20 cellular contexts compared by ENCODE assay signal in the genomic region with DNA sequence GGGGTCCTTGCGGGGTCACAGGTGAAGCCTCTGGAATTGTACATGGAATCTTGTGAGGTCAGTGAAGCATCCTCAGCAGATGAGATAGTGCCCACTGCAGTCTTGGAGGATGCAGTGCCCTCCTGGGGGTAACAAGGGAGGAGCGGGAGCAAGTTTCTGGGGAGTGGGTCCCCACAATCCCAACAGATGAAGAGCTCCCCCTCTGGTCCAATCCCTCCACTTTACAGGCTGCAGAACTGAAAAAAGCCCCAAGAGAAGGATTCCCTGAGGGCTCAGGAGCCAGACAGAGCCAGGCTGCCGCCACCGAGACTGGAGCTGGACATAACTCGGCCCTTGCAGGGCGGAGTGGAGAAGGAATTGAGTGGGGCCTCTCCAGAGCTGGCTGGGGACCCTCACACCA.
"Had no signal": no experiment of that assay in that cellular context is flagged by ENCODE, and none has a peak within 500 bp of the region (broad histone marks: within the 10 kb centered on the region; RNA-seq: fewer than 3 reads in every experiment).

No MANE protein-coding gene starts in this region.

- H3K27ac Mint-ChIP-seq: naive thymus-derived CD4-positive, alpha-beta T cell; nephron progenitor cell; stimulated activated naive B cell treated with anti-CD40 and anti-IgM and Interleukin-4, amounts not matched to agents 10 μg/mL and 1 μg/mL and 100 μg/mL, for 72 hours; stimulated activated naive CD8-positive, alpha-beta T cell treated with anti-CD3 and anti-CD28 coated beads, Interleukin-15, amount 100 ng/mL, for 72 hours had no signal

- H3K27me3 Mint-ChIP-seq: naive thymus-derived CD4-positive, alpha-beta T cell; stimulated activated naive B cell treated with anti-CD40 and anti-IgM and Interleukin-4, amounts not matched to agents 10 μg/mL and 1 μg/mL and 100 μg/mL, for 72 hours; stimulated activated naive CD8-positive, alpha-beta T cell treated with anti-CD3 and anti-CD28 coated beads, Interleukin-15, amount 100 ng/mL, for 72 hours had no signal

- H3K27ac ChIP-seq: epithelial cell of prostate, esophagus muscularis mucosa, gastroesophageal sphincter, neutrophil, psoas muscle, skin epidermis, testis, tibial nerve, upper lobe of right lung had no signal

- ATAC-seq: gastroesophageal sphincter; left colon; naive thymus-derived CD4-positive, alpha-beta T cell; psoas muscle; sciatic nerve; stimulated activated naive B cell treated with anti-CD40 and anti-IgM and Interleukin-4, amounts not matched to agents 10 μg/mL and 1 μg/mL and 100 μg/mL, for 72 hours; stimulated activated naive CD8-positive, alpha-beta T cell treated with anti-CD3 and anti-CD28 coated beads, Interleukin-15, amount 100 ng/mL, for 72 hours; upper lobe of right lung had no signal

- DNase-seq: cortex of kidney; effector memory CD4-positive, alpha-beta T cell; glutamatergic neuron; left colon; naive thymus-derived CD4-positive, alpha-beta T cell; nephron progenitor cell; psoas muscle; stimulated activated CD4-positive, alpha-beta T cell treated with anti-CD3 and anti-CD28 coated beads, Interleukin-2, amount 100 ng/mL, for 24 hours; stimulated activated CD4-positive, alpha-beta T cell treated with anti-CD3 and anti-CD28 coated beads, Interleukin-4, amount 100 ng/mL, for 4 hours; stimulated activated naive B cell treated with anti-CD40 and anti-IgM and Interleukin-4, amounts not matched to agents 10 μg/mL and 1 μg/mL and 100 μg/mL, for 72 hours; stimulated activated naive CD8-positive, alpha-beta T cell treated with anti-CD3 and anti-CD28 coated beads, Interleukin-15, amount 100 ng/mL, for 72 hours; testis; upper lobe of right lung had no signal

- H3K4me3 Mint-ChIP-seq: naive thymus-derived CD4-positive, alpha-beta T cell; nephron progenitor cell; stimulated activated naive B cell treated with anti-CD40 and anti-IgM and Interleukin-4, amounts not matched to agents 10 μg/mL and 1 μg/mL and 100 μg/mL, for 72 hours; stimulated activated naive CD8-positive, alpha-beta T cell treated with anti-CD3 and anti-CD28 coated beads, Interleukin-15, amount 100 ng/mL, for 72 hours had no signal

- H3K4me3 ChIP-seq: esophagus muscularis mucosa, gastroesophageal sphincter, psoas muscle, skin epidermis, testis, tibial nerve, upper lobe of right lung had no signal

- H3K27me3 ChIP-seq: esophagus muscularis mucosa, gastroesophageal sphincter, testis, tibial nerve, upper lobe of right lung had no signal

- H3K4me1 ChIP-seq: upper lobe of right lung had no signal

- H3K9me3 Mint-ChIP-seq: nephron progenitor cell; stimulated activated naive B cell treated with anti-CD40 and anti-IgM and Interleukin-4, amounts not matched to agents 10 μg/mL and 1 μg/mL and 100 μg/mL, for 72 hours; stimulated activated naive CD8-positive, alpha-beta T cell treated with anti-CD3 and anti-CD28 coated beads, Interleukin-15, amount 100 ng/mL, for 72 hours had no signal

- H3K9me3 ChIP-seq: esophagus muscularis mucosa, gastroesophageal sphincter, neutrophil, psoas muscle, testis, tibial nerve, upper lobe of right lung had no signal
